In the genomic region with DNA sequence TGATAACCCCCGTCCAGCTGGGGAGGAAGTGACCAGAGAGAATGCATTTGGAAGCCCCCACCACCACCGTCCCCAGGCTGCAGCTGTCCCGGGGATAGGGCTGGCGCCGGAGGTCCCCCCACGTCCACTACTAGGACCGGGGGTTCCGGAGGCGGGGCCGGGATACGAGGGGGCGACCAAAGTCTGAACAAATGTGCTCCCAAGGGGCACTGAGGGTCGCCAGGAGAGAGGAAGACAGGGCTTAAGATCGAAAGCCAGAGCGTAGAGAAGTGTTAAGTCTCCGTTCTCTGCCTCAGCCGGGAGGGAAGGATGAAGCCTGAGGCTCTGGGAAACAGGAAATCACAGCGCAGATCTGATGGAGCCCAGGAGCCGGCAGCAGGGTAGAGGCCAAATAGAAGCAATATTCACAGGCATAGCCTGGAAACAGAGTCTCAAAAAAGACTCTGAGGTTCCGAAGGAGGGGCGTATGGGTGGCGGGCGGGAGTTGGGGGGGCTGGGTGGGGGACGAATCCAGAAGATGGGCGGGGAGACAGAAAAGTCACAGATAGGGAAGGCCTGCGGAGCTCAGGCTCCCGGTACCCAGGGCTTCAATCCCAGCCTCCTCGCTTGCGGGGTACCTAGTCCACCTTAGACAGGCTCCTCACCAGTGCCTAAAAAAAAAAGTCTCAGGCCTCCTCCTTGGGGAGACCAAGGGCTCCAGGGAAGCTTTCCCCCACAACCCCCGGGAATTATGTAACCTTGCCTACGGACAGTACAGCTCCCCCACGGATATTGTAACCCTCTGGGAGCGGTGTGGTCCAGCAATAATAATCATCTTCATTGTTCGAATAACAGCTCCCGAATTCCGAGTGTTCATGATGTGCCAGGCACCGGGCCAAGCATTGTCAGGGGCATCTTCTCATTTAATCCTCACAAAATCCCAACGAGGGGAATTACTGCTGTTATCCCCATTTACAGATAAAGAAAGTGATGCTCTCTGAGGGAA, we compare ENCODE assay signal across 8 cellular contexts. TPM values are rescaled to one million over a fixed set of nuclear protein-coding genes. Genes with fewer than 3 reads are reported as not detected.
DNase-seq lines count a peak whose midpoint lies in the region; ATAC-seq and TF ChIP-seq lines count a peak whose summit lies in the region.

No MANE protein-coding gene starts in this region.

- peaks cover 4% of the 10 kb centered on the region for H3K36me3 Mint-ChIP-seq in T-helper 2 cell treated with Interferon-gamma antibody and Interleukin-4, amounts not matched to agents 5 μg/mL and 100 μg/mL, for 36 hours (ENCODE audit: low read depth)

- peak overlapping the region; percentile 97 for H3K4me3 ChIP-seq in OCI-LY1 (ENCODE audit: low read depth, low read length, poor library complexity, severe bottlenecking)

- H3K9ac ChIP-seq in OCI-LY1 (ENCODE audit: low read length), result peak overlapping the region; percentile 5; the same call in 1 of the 2 replicates

- TF ChIP-seq CTCF in OCI-LY1 (IDR thresholded peaks at IDR 0.05; ENCODE audit: low read length) (no peak), GM10266 (IDR thresholded peaks at IDR 0.05; ENCODE audit: control insufficient read depth, insufficient read depth, low read depth, missing control alignments) (no peak)

- H2AFZ ChIP-seq in OCI-LY1 (ENCODE audit: low read length), result no peak overlapping the region

- 0 out of 2 replicates have a peak, but pooled peaks cover 6% of the 10 kb centered on the region for H3F3A ChIP-seq in OCI-LY1 (ENCODE audit: insufficient read depth, low read length)

- H3K4me2 ChIP-seq in OCI-LY1 (ENCODE audit: low read length), result peak overlapping the region; percentile 52

- 0 out of 2 replicates have a peak, but pooled peaks cover 8% of the 10 kb centered on the region for H3K79me2 ChIP-seq in OCI-LY1 (ENCODE audit: insufficient read depth, low read length)

- peaks cover 10% of the 10 kb centered on the region for H3K27me3 Mint-ChIP-seq in T-helper 2 cell treated with Interferon-gamma antibody and Interleukin-4, amounts not matched to agents 5 μg/mL and 100 μg/mL, for 36 hours (ENCODE audit: low read depth)
- no peaks in the 10 kb centered on the region for H3K27me3 Mint-ChIP-seq in stimulated activated naive CD8-positive, alpha-beta T cell treated with anti-CD3 and anti-CD28 coated beads, Interleukin-15, amount 100 ng/mL, for 72 hours

- H3K4me1 ChIP-seq in OCI-LY1 (ENCODE audit: insufficient read depth, low read length, severe bottlenecking), result peaks cover 34% of the 10 kb centered on the region

- H3K27ac ChIP-seq in OCI-LY1 (ENCODE audit: low read depth, low read length, poor library complexity, severe bottlenecking), result no peak overlapping the region

- H3K9me3 Mint-ChIP-seq in T-helper 2 cell treated with Interferon-gamma antibody and Interleukin-4, amounts not matched to agents 5 μg/mL and 100 μg/mL, for 36 hours, result no peaks in the 10 kb centered on the region
- no peaks in the 10 kb centered on the region for H3K9me3 Mint-ChIP-seq in stimulated activated naive CD8-positive, alpha-beta T cell treated with anti-CD3 and anti-CD28 coated beads, Interleukin-15, amount 100 ng/mL, for 72 hours

- no peaks in the 10 kb centered on the region for H3K36me3 ChIP-seq in OCI-LY1 (ENCODE audit: insufficient read depth, low read length)

- H3K27me3 ChIP-seq in OCI-LY1 (ENCODE audit: insufficient read depth, low read length), result 0 out of 2 replicates have a peak, but pooled peaks cover 5% of the 10 kb centered on the region

- H3K4me3 Mint-ChIP-seq in T-helper 2 cell treated with Interferon-gamma antibody and Interleukin-4, amounts not matched to agents 5 μg/mL and 100 μg/mL, for 36 hours, result peak overlapping the region; percentile 54
- peak overlapping the region; percentile 81 to 86 for H3K4me3 Mint-ChIP-seq in stimulated activated naive CD8-positive, alpha-beta T cell treated with anti-CD3 and anti-CD28 coated beads, Interleukin-15, amount 100 ng/mL, for 72 hours

- H4K20me1 ChIP-seq in OCI-LY1 (ENCODE audit: insufficient read depth, low read length), result no peaks in the 10 kb centered on the region

- peaks cover 20% of the 10 kb centered on the region for H3K4me1 Mint-ChIP-seq in T-helper 2 cell treated with Interferon-gamma antibody and Interleukin-4, amounts not matched to agents 5 μg/mL and 100 μg/mL, for 36 hours (ENCODE audit: low read depth)
- peaks cover 27% of the 10 kb centered on the region for H3K4me1 Mint-ChIP-seq in stimulated activated naive CD8-positive, alpha-beta T cell treated with anti-CD3 and anti-CD28 coated beads, Interleukin-15, amount 100 ng/mL, for 72 hours

- DNase-seq in T-helper 2 cell treated with Interferon-gamma antibody and Interleukin-4, amounts not matched to agents 5 μg/mL and 100 μg/mL, for 36 hours (ENCODE audit: low spot score), result no peak
- DNase-seq in T-helper 2 cell (no peak), cerebellum (ENCODE audit: low spot score) (peak; percentile 53), kidney tubule cell (ENCODE audit: low spot score) (peak; percentile 44), NCI-H774 (lab: John Stamatoyannopoulos, UW) (no peak), GM10266 (ENCODE audit: extremely low spot score) (no peak)
- DNase-seq in stimulated activated naive CD8-positive, alpha-beta T cell treated with anti-CD3 and anti-CD28 coated beads, Interleukin-15, amount 100 ng/mL, for 72 hours, result no peak

- peak overlapping the region; percentile 6 for H3K27ac Mint-ChIP-seq in T-helper 2 cell treated with Interferon-gamma antibody and Interleukin-4, amounts not matched to agents 5 μg/mL and 100 μg/mL, for 36 hours
- peak overlapping the region in 1 of 2 donors; percentile 28 for H3K27ac Mint-ChIP-seq in stimulated activated naive CD8-positive, alpha-beta T cell treated with anti-CD3 and anti-CD28 coated beads, Interleukin-15, amount 100 ng/mL, for 72 hours

- H3K9me2 ChIP-seq in OCI-LY1 (ENCODE audit: low read depth, low read length), result no peaks in the 10 kb centered on the region

- H3K9me3 ChIP-seq in OCI-LY1 (ENCODE audit: low read length), result no peaks in the 10 kb centered on the region

- no peak for ATAC-seq in stimulated activated naive CD8-positive, alpha-beta T cell treated with anti-CD3 and anti-CD28 coated beads, Interleukin-15, amount 100 ng/mL, for 72 hours

RNA-seq across cellular contexts. Expression of a gene that starts 1.1 kb away (rescaled TPM):
- total RNA-seq in cerebellum, result 9.2 TPM

RNA-seq across cellular contexts. Expression of a gene that starts 13.0 kb away (rescaled TPM):
- total RNA-seq in cerebellum, result 24.0 TPM

RNA-seq across cellular contexts. Expression of a gene that starts 13.7 kb away (rescaled TPM):
- total RNA-seq in cerebellum, result 16.8 TPM

RNA-seq across cellular contexts. Expression of a gene that starts 35.9 kb away (rescaled TPM):
- total RNA-seq in cerebellum, result 6.4 TPM

RNA-seq across cellular contexts. Expression of a gene that starts 38.6 kb away (rescaled TPM):
- total RNA-seq in cerebellum, result 17.8 TPM

Comparison
In these comparisons a context has a peak if more than half of its experiments do, and no peak if none do; other contexts are left out.
1. DNase-seq: peak in cerebellum (single experiment) and kidney tubule cell (single experiment); none in T-helper 2 cell treated with Interferon-gamma antibody and Interleukin-4, amounts not matched to agents 5 μg/mL and 100 μg/mL, for 36 hours (single experiment), T-helper 2 cell (0 of 5), stimulated activated naive CD8-positive, alpha-beta T cell treated with anti-CD3 and anti-CD28 coated beads, Interleukin-15, amount 100 ng/mL, for 72 hours (0 of 2), NCI-H774 (single experiment) and GM10266 (single experiment).